ENCODE assay signal across 10 cellular contexts in genomic region chr9:137162505-137163100, GRCh38. TPM values are rescaled to one million over a fixed set of nuclear protein-coding genes. Genes with fewer than 3 reads are reported as not detected.
DNase-seq lines count a peak whose midpoint lies in the region; ATAC-seq, FAIRE-seq and TF ChIP-seq lines count a peak whose summit lies in the region.
"Had no signal": no experiment of that assay in that cellular context is flagged by ENCODE, and none has a peak within 500 bp of the region (broad histone marks: within the 10 kb centered on the region; RNA-seq: fewer than 3 reads in every experiment).

No MANE protein-coding gene starts in this region.

- peak overlapping the region; percentile 26 for H2AFZ ChIP-seq in hepatocyte

- no peak for ATAC-seq in GM18868 (IDR thresholded peaks at IDR 0.05; ENCODE audit: unreplicated experiment)
- ATAC-seq in GM18519 (IDR thresholded peaks at IDR 0.05; ENCODE audit: low FRiP score, unreplicated experiment) = no peak

- H3K27ac ChIP-seq in hepatocyte (no peak overlapping the region), prostate gland (peak overlapping the region; percentile 38 to 68)

- DNase-seq in GM10266 (ENCODE audit: extremely low spot score) (no peak), SK-MEL-5 (ENCODE audit: low read depth, low spot score) (peak; percentile 20), hepatocyte (ENCODE audit: low spot score) (peak; percentile 60), prostate gland (ENCODE audit: low spot score) (peak; percentile 71), NOMO-1 (lab: John Stamatoyannopoulos, UW; ENCODE audit: unreplicated experiment in 2 of 2) (no peak), frontal cortex (ENCODE audit: low spot score in 2 of 2) (no peak)
- DNase-seq: central memory CD4-positive, alpha-beta T cell had no signal

- intact Hi-C loops in prostate gland (cut with DNase I) = no loop called here

- H3K9me3 ChIP-seq in hepatocyte (ENCODE audit: low read depth) (no peaks in the 10 kb centered on the region), prostate gland (no peaks in the 10 kb centered on the region)

- H3K4me3 ChIP-seq in hepatocyte = no peak overlapping the region
- peak overlapping the region in 1 of 2 donors; percentile 25 for H3K4me3 ChIP-seq in prostate gland

- TF ChIP-seq POLR2A in prostate gland (IDR thresholded peaks at IDR 0.05) = no peak

- H3K4me2 ChIP-seq in hepatocyte = peak overlapping the region; percentile 78

- no peaks in the 10 kb centered on the region for H3K79me2 ChIP-seq in hepatocyte

- TF ChIP-seq CTCF in GM10266 (IDR thresholded peaks at IDR 0.05; ENCODE audit: control insufficient read depth, insufficient read depth, low read depth, missing control alignments) (peak; percentile 0), hepatocyte (IDR thresholded peaks at IDR 0.05; ENCODE audit: poor library complexity) (peak; percentile 34), prostate gland (IDR thresholded peaks at IDR 0.05) (peak in 3 of 4 experiments; percentile 31 to 57 (median 49))

- H3K27me3 ChIP-seq in hepatocyte = peaks cover 98% of the 10 kb centered on the region
- H3K27me3 ChIP-seq in prostate gland (replicated peaks; ENCODE audit: insufficient read depth) = peaks cover 7% of the 10 kb centered on the region

- FAIRE-seq in frontal cortex (lab: Jason Lieb, UNC) = no peak

- H3K36me3 ChIP-seq in hepatocyte (replicated peaks; ENCODE audit: insufficient read depth, low read depth) (no peaks in the 10 kb centered on the region), prostate gland (no peaks in the 10 kb centered on the region)

- no peaks in the 10 kb centered on the region for H3K9me2 ChIP-seq in hepatocyte (replicated peaks; ENCODE audit: insufficient read depth)

- H3K4me1 ChIP-seq in hepatocyte (ENCODE audit: insufficient read depth) (peaks cover 10% of the 10 kb centered on the region), prostate gland (replicated peaks) (peaks cover 10% of the 10 kb centered on the region)

- no peaks in the 10 kb centered on the region for H4K20me1 ChIP-seq in hepatocyte (ENCODE audit: insufficient read depth, poor library complexity, severe bottlenecking)

- in situ Hi-C loops in SK-MEL-5 (cut with HindIII; ENCODE audit: low pct_unique_long_range_greater_than_20kb, low sequenced_read_pairs) = no loop called here

- WGBS in hepatocyte (ENCODE audit: low lambda C conversion rate, missing lambda C conversion rate) = 10% methylated on average over 41 of the region's 52 CpGs
- WGBS in prostate gland = 8% methylated on average over 50 of the region's 52 CpGs

RNA-seq across cellular contexts. Expression of gene LRRC26, which starts 7.2 kb away (rescaled TPM):
- 0.40 TPM in 1 of 2 replicates, not detected in the other for total RNA-seq in SK-MEL-5 (2014; rRNA removed; shearing (Covaris generic))
- 0.43 and 0.81 TPM in 2 replicates for polyA plus RNA-seq in SK-MEL-5 (2015; cell fraction: cytosol; rRNA removed)
- 0.83 TPM in 1 of 2 replicates, not detected in the other for polyA plus RNA-seq in SK-MEL-5 (2015; cell fraction: nucleus; rRNA removed)
- total RNA-seq in hepatocyte (0.73 and 1.1 TPM in 2 replicates), prostate gland (100 to 1,000 TPM; 183 to 582 TPM), frontal cortex (0.41 TPM)
- 0.89 and 2.6 TPM in 2 replicates for polyA plus RNA-seq in hepatocyte
- total RNA-seq: lung microvascular endothelial cell had no signal

RNA-seq across cellular contexts. Expression of gene TMEM210, which starts 9.3 kb away (rescaled TPM):
- total RNA-seq in SK-MEL-5 (2014; rRNA removed; shearing (Covaris generic)) = not detected in 2 replicates
- not detected in 2 replicates for polyA plus RNA-seq in SK-MEL-5 (2015; cell fraction: cytosol; rRNA removed)
- polyA plus RNA-seq in SK-MEL-5 (2015; cell fraction: nucleus; rRNA removed) = not detected in 2 replicates
- total RNA-seq in hepatocyte (not detected in 2 replicates), prostate gland (1 to 10 TPM in 1 of 2 donors, not detected in 1; 3.1 TPM), frontal cortex (not detected)
- not detected in 2 replicates for polyA plus RNA-seq in hepatocyte
- total RNA-seq: lung microvascular endothelial cell had no signal

RNA-seq across cellular contexts. Expression of gene GRIN1, which starts 23.6 kb away (rescaled TPM):
- 0.05 TPM in 1 of 2 replicates, not detected in the other for total RNA-seq in SK-MEL-5 (2014; rRNA removed; shearing (Covaris generic))
- polyA plus RNA-seq in SK-MEL-5 (2015; cell fraction: cytosol; rRNA removed) = 0.24 and 0.51 TPM in 2 replicates
- 0.07 and 0.88 TPM in 2 replicates for polyA plus RNA-seq in SK-MEL-5 (2015; cell fraction: nucleus; rRNA removed)
- total RNA-seq in hepatocyte = not detected in 2 replicates
- polyA plus RNA-seq in hepatocyte = not detected in 2 replicates
- 1 to 10 TPM in 1 of 2 donors, under 1 TPM in 1; 0.59 to 1.8 TPM for total RNA-seq in prostate gland
- total RNA-seq in frontal cortex = 29.8 TPM

RNA-seq across cellular contexts. Expression of gene ANAPC2, which starts 25.8 kb away (rescaled TPM):
- 9.0 and 12.0 TPM in 2 replicates for total RNA-seq in SK-MEL-5 (2014; rRNA removed; shearing (Covaris generic))
- 28.6 and 34.7 TPM in 2 replicates for polyA plus RNA-seq in SK-MEL-5 (2015; cell fraction: cytosol; rRNA removed)
- 228 and 280 TPM in 2 replicates for polyA plus RNA-seq in SK-MEL-5 (2015; cell fraction: nucleus; rRNA removed)
- total RNA-seq in hepatocyte (21.3 and 26.2 TPM in 2 replicates), prostate gland (10 to 100 TPM; 32.5 to 64.5 TPM), frontal cortex (22.4 TPM)
- polyA plus RNA-seq in hepatocyte = 12.2 and 16.2 TPM in 2 replicates

RNA-seq across cellular contexts. Expression of gene SSNA1, which starts 25.9 kb away (rescaled TPM):
- 59.2 and 60.9 TPM in 2 replicates for total RNA-seq in SK-MEL-5 (2014; rRNA removed; shearing (Covaris generic))
- 96.5 and 117 TPM in 2 replicates for polyA plus RNA-seq in SK-MEL-5 (2015; cell fraction: cytosol; rRNA removed)
- 29.2 and 31.6 TPM in 2 replicates for polyA plus RNA-seq in SK-MEL-5 (2015; cell fraction: nucleus; rRNA removed)
- total RNA-seq in hepatocyte (74.3 and 82.2 TPM in 2 replicates), prostate gland (100 to 1,000 TPM; 114 to 124 TPM), frontal cortex (24.5 TPM)
- 128 and 137 TPM in 2 replicates for polyA plus RNA-seq in hepatocyte

Comparison
In these comparisons a context has a peak if more than half of its experiments do, and no peak if none do; other contexts are left out.
1. DNase-seq: peak in SK-MEL-5 (single experiment), hepatocyte (single experiment) and prostate gland (single experiment); none in GM10266 (single experiment), NOMO-1 (0 of 2) and frontal cortex (0 of 2).
2. RNA of gene LRRC26, which starts 7.2 kb away (total RNA-seq): 183 to 582 TPM in prostate gland; 0.73 to 1.1 TPM in hepatocyte, 0.41 TPM in frontal cortex (single experiment) and 0.40 TPM in SK-MEL-5; every median in the first group is over 10 times any median in the second.
3. RNA of gene GRIN1, which starts 23.6 kb away (total RNA-seq): 29.8 TPM in frontal cortex (single experiment); 0.59 to 1.8 TPM in prostate gland, 0.05 TPM in SK-MEL-5 and not detected in hepatocyte; every median in the first group is over 10 times any median in the second.
4. Peak in every context shown above with its lines, with median percentiles within 50 percentile points of each other: CTCF ChIP-seq.